8 cellular contexts compared by ENCODE assay signal in genomic region chrX:133005038-133005437, GRCh38. TPM values are rescaled to one million over a fixed set of nuclear protein-coding genes. Genes with fewer than 3 reads are reported as not detected.
DNase-seq lines count a peak whose midpoint lies in the region; ATAC-seq and TF ChIP-seq lines count a peak whose summit lies in the region.

No MANE protein-coding gene starts in this region.

- TF ChIP-seq POLR2A in gastrocnemius medialis (IDR thresholded peaks at IDR 0.05) = no peak

- TF ChIP-seq CTCF in epithelial cell of proximal tubule (conservative IDR thresholded peaks at IDR 0.05; ENCODE audit: low read depth, low read length) (peak; percentile 70), gastrocnemius medialis (IDR thresholded peaks at IDR 0.05 in 4 of 5, conservative IDR thresholded peaks at IDR 0.05 in 1 of 5) (peak in 3 of 5 experiments; percentile 10 to 47 (median 19))

- intact Hi-C loops in gastrocnemius medialis (cut with DNase I; ENCODE audit: low total_unique reads) = no loop called here

- in situ Hi-C loops in gastrocnemius medialis (cut with MboI; ENCODE audit: low sequenced_read_pairs in 4 of 4) = no loop called here

- no peaks in the 10 kb centered on the region for H3K36me3 ChIP-seq in gastrocnemius medialis

- no peaks in the 10 kb centered on the region for H3K36me3 Mint-ChIP-seq in T-helper 2 cell treated with Interferon-gamma antibody and Interleukin-4, amounts not matched to agents 5 μg/mL and 100 μg/mL, for 36 hours (ENCODE audit: low read depth)
- no peaks in the 10 kb centered on the region for H3K36me3 Mint-ChIP-seq in effector memory CD8-positive, alpha-beta T cell (ENCODE audit: insufficient read depth)

- no peak overlapping the region for H3K4me3 Mint-ChIP-seq in T-helper 2 cell treated with Interferon-gamma antibody and Interleukin-4, amounts not matched to agents 5 μg/mL and 100 μg/mL, for 36 hours
- H3K4me3 Mint-ChIP-seq in effector memory CD8-positive, alpha-beta T cell = no peak overlapping the region

- H3K27ac Mint-ChIP-seq in T-helper 2 cell treated with Interferon-gamma antibody and Interleukin-4, amounts not matched to agents 5 μg/mL and 100 μg/mL, for 36 hours = no peak overlapping the region
- no peak overlapping the region for H3K27ac Mint-ChIP-seq in effector memory CD8-positive, alpha-beta T cell

- no peaks in the 10 kb centered on the region for H3K9me3 Mint-ChIP-seq in T-helper 2 cell treated with Interferon-gamma antibody and Interleukin-4, amounts not matched to agents 5 μg/mL and 100 μg/mL, for 36 hours
- peaks cover 0 to 3% of the 10 kb centered on the region in 2 donors for H3K9me3 Mint-ChIP-seq in effector memory CD8-positive, alpha-beta T cell

- H3K9me3 ChIP-seq in gastrocnemius medialis = no peaks in the 10 kb centered on the region

- H3K4me1 ChIP-seq in gastrocnemius medialis = no peaks in the 10 kb centered on the region

- H3K27ac ChIP-seq in gastrocnemius medialis = no peak overlapping the region

- H3K4me3 ChIP-seq in epithelial cell of proximal tubule (ENCODE audit: low read depth, low read length) (no peak overlapping the region), gastrocnemius medialis (no peak overlapping the region)

- H3K27me3 Mint-ChIP-seq in T-helper 2 cell treated with Interferon-gamma antibody and Interleukin-4, amounts not matched to agents 5 μg/mL and 100 μg/mL, for 36 hours (ENCODE audit: low read depth) = no peaks in the 10 kb centered on the region
- H3K27me3 Mint-ChIP-seq in effector memory CD8-positive, alpha-beta T cell = no peaks in the 10 kb centered on the region

- no peaks in the 10 kb centered on the region for H3K27me3 ChIP-seq in gastrocnemius medialis

- no peak for ATAC-seq in gastrocnemius medialis
- no peak for ATAC-seq in effector memory CD8-positive, alpha-beta T cell (replicated peaks)

- peak; percentile 3 for DNase-seq in NCI-H345 (lab: John Stamatoyannopoulos, UW)
- no peak for DNase-seq in NCI-H345 treated with DMSO at 0.1 percent for 48 hours (lab: John Stamatoyannopoulos, UW; ENCODE audit: unreplicated experiment)
- DNase-seq in NCI-H82 (lab: John Stamatoyannopoulos, UW) = peak; percentile 8
- no peak for DNase-seq in epithelial cell of proximal tubule (ENCODE audit: low read depth)
- no peak for DNase-seq in gastrocnemius medialis
- DNase-seq in epidermal melanocyte (ENCODE audit: insufficient read length, low spot score) = no peak
- DNase-seq in T-helper 2 cell treated with Interferon-gamma antibody and Interleukin-4, amounts not matched to agents 5 μg/mL and 100 μg/mL, for 36 hours (ENCODE audit: low spot score) = no peak
- DNase-seq in effector memory CD8-positive, alpha-beta T cell = no peak

- no peaks in the 10 kb centered on the region for H3K4me1 Mint-ChIP-seq in T-helper 2 cell treated with Interferon-gamma antibody and Interleukin-4, amounts not matched to agents 5 μg/mL and 100 μg/mL, for 36 hours (ENCODE audit: low read depth)
- H3K4me1 Mint-ChIP-seq in effector memory CD8-positive, alpha-beta T cell (ENCODE audit: low read depth in 2 of 2) = no peaks in the 10 kb centered on the region

RNA-seq across cellular contexts. Expression of gene HS6ST2, which starts 46.6 kb away (rescaled TPM):
- total RNA-seq in epithelial cell of proximal tubule = 9.2 and 10.5 TPM in 2 replicates
- 1 to 10 TPM in 3 of 4 donors, not detected in 1; 1.9 to 2.8 (median 2.1) TPM for total RNA-seq in gastrocnemius medialis

Comparison
In these comparisons a context has a peak if more than half of its experiments do, and no peak if none do; other contexts are left out.
1. DNase-seq: peak in NCI-H345 (single experiment) and NCI-H82 (single experiment); none in NCI-H345 treated with DMSO at 0.1 percent for 48 hours (single experiment), epithelial cell of proximal tubule (single experiment), gastrocnemius medialis (0 of 2), epidermal melanocyte (single experiment), T-helper 2 cell treated with Interferon-gamma antibody and Interleukin-4, amounts not matched to agents 5 μg/mL and 100 μg/mL, for 36 hours (single experiment) and effector memory CD8-positive, alpha-beta T cell (0 of 3).